Comparison of ENCODE assay signal across 17 cellular contexts in genomic region chr5:64019746-64020145, GRCh38. TPM values are rescaled to one million over a fixed set of nuclear protein-coding genes. Genes with fewer than 3 reads are reported as not detected.
DNase-seq lines count a peak whose midpoint lies in the region; TF ChIP-seq lines count a peak whose summit lies in the region.
"Had no signal": no experiment of that assay in that cellular context is flagged by ENCODE, and none has a peak within 500 bp of the region (broad histone marks: within the 10 kb centered on the region; RNA-seq: fewer than 3 reads in every experiment).

No MANE protein-coding gene starts in this region.

- H3K4me3 ChIP-seq in WERI-Rb-1 (ENCODE audit: low read depth, low read length), result no peak overlapping the region; the same call in 1 of the 2 replicates
- no peak overlapping the region for H3K4me3 ChIP-seq in mesendoderm (ENCODE audit: low read length)
- H3K4me3 ChIP-seq: GM23338, HAP-1 had no signal

- no peak overlapping the region for H3K23ac ChIP-seq in mesendoderm (ENCODE audit: low read length)

- no peaks in the 10 kb centered on the region for H3K36me3 ChIP-seq in WERI-Rb-1
- no peaks in the 10 kb centered on the region for H3K36me3 ChIP-seq in mesendoderm (ENCODE audit: control insufficient read depth, insufficient read depth, low read length)
- H3K36me3 ChIP-seq: HAP-1 had no signal

- no peak overlapping the region for H3K18ac ChIP-seq in mesendoderm (ENCODE audit: low read length)

- WGBS in mesendoderm (ENCODE audit: extremely low coverage, insufficient coverage, low lambda C conversion rate), result no CpG with 5 or more reads among the region's 2 CpGs

- H3K79me2 ChIP-seq in mesendoderm (ENCODE audit: control insufficient read depth, insufficient read depth, low read length), result no peaks in the 10 kb centered on the region

- no peak for TF ChIP-seq CTCF in WERI-Rb-1 (IDR thresholded peaks at IDR 0.05; ENCODE audit: low read depth, low read length)

- no peaks in the 10 kb centered on the region for H3K79me1 ChIP-seq in mesendoderm (ENCODE audit: low read length)

- H2BK15ac ChIP-seq in mesendoderm (replicated peaks; ENCODE audit: low read depth), result no peak overlapping the region

- no peak overlapping the region for H4K8ac ChIP-seq in mesendoderm (ENCODE audit: low read depth, low read length)

- no peak overlapping the region for H2BK120ac ChIP-seq in mesendoderm (ENCODE audit: low read depth, low read length)

- H3K56ac ChIP-seq in mesendoderm (ENCODE audit: low read length), result no peak overlapping the region

- no peaks in the 10 kb centered on the region for H3K27me3 ChIP-seq in WERI-Rb-1 (ENCODE audit: insufficient read depth, low read depth, severe bottlenecking)
- H3K27me3 ChIP-seq in mesendoderm (ENCODE audit: insufficient read depth, low read length, poor library complexity), result no peaks in the 10 kb centered on the region

- peak; percentile 21 for DNase-seq in NCI-H524 treated with DMSO at 0.1 percent for 48 hours (lab: John Stamatoyannopoulos, UW)
- peak; percentile 65 for DNase-seq in WERI-Rb-1
- peak; percentile 64 for DNase-seq in mesendoderm
- no peak for DNase-seq in inferior parietal cortex (ENCODE audit: extremely low spot score)
- no peak for DNase-seq in NCI-H2107 treated with DMSO at 0.1 percent for 48 hours (lab: John Stamatoyannopoulos, UW; ENCODE audit: unreplicated experiment)
- DNase-seq in SK-N-DZ (ENCODE audit: low spot score), result no peak
- DNase-seq: C1 segment of cervical spinal cord; Calu3; CD4-positive, alpha-beta memory T cell; COR-L47; DMS53; DMS79 treated with DMSO at 0.1 percent for 48 hours; GF-D8; HFFc6 had no signal

- no peak overlapping the region for H2BK5ac ChIP-seq in mesendoderm (ENCODE audit: low read length)

- H3K9ac ChIP-seq in mesendoderm (ENCODE audit: low read length), result no peak overlapping the region

- H4K5ac ChIP-seq in mesendoderm (ENCODE audit: low read length), result no peak overlapping the region

- no peaks in the 10 kb centered on the region for H3K9me3 ChIP-seq in WERI-Rb-1 (ENCODE audit: severe bottlenecking)
- H3K9me3 ChIP-seq: HAP-1 had no signal

- H3K4me1 ChIP-seq in mesendoderm (ENCODE audit: control insufficient read depth, low read depth, low read length), result no peaks in the 10 kb centered on the region
- H3K4me1 ChIP-seq: HAP-1 had no signal

- no peak overlapping the region for H2AK5ac ChIP-seq in mesendoderm (ENCODE audit: low read length)

- no peak overlapping the region for H3K4me2 ChIP-seq in mesendoderm (ENCODE audit: low read length)
- H3K4me2 ChIP-seq: GM23338 had no signal

- H3K4ac ChIP-seq in mesendoderm (ENCODE audit: low read depth, low read length), result no peak overlapping the region

- H3K27ac ChIP-seq in WERI-Rb-1 (peak overlapping the region; percentile 66), mesendoderm (ENCODE audit: low read depth, low read length) (no peak overlapping the region)

RNA-seq across cellular contexts. Expression of gene HTR1A, which starts 57.5 kb away (rescaled TPM):
- 0.07 TPM for polyA plus RNA-seq in mesendoderm (2013, experiment 1 of 2)
- polyA plus RNA-seq in mesendoderm (2013, experiment 2 of 2), result 0.10 TPM
- polyA plus RNA-seq in SK-N-DZ (2014; cell fraction: cytosol; rRNA removed), result not detected in 2 replicates
- polyA plus RNA-seq in SK-N-DZ (2014; cell fraction: nucleus; rRNA removed), result not detected in 2 replicates
- polyA plus RNA-seq: BJ; CD4-positive, alpha-beta memory T cell had no signal

Comparison
In these comparisons a context has a peak if more than half of its experiments do, and no peak if none do; other contexts are left out.
1. DNase-seq: peak in NCI-H524 treated with DMSO at 0.1 percent for 48 hours (single experiment), WERI-Rb-1 (single experiment) and mesendoderm (single experiment); none in inferior parietal cortex (single experiment), NCI-H2107 treated with DMSO at 0.1 percent for 48 hours (single experiment) and SK-N-DZ (single experiment).